ENCODE assay signal across 8 cellular contexts in the genomic region with DNA sequence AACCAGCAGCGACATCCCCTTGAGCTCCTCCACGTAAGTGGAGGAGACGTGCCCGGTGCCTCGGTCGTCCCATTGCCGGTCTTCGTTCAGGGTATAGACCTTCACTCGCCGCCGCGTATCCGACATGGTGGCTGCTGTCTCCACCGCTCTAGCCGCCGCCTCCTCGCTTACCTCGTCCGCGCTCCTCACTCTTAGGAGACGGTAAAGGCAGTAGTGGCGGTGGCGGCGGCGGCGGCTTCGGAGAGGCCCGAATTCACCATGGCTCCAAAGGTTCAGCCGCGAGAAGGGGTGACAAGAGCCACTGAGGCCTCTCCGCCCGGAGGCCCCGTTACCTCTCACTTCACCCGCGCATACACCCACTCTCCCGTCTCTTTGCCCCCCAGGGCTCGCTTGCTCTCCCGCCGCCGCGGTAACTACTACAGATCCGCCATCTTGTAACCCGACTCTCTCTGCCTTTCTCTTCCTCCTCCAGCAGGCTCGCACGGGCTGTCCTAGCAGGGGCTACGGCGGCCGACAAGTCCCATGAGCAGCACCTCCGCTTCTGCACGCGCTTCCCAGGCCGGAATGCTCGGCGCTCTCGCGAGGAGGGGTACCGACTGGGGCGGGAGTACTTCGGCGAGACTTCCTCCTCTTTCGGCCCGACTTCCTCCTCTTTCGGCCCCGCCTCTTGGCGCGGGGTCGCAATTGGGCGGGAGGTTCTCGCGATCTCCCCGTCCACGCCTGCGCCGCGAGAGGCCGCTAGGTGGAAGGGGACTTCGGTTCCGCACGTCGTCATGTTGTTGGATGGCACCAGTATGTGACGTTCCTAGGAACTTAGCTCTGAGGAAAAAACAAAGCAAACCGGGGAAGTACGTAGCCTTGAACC.
DNase-seq lines count a peak whose midpoint lies in the region; ATAC-seq and TF ChIP-seq lines count a peak whose summit lies in the region.

TSS of gene PPP4R3B (minus strand) at position 463 of the 865 bp plus-strand sequence. CDS start at position 126, 337 bp downstream.

- peak; percentile 100 for DNase-seq in AG10803 (ENCODE audit: low read depth)
- peak; percentile 99 for DNase-seq in NCI-H345 (lab: John Stamatoyannopoulos, UW)
- DNase-seq in activated CD4-positive, CD25-positive, alpha-beta regulatory T cell (lab: John Stamatoyannopoulos, UW) = peak; percentile 93 to 98 (median 96)
- peak; percentile 99 for DNase-seq in cerebellar cortex (ENCODE audit: low spot score)
- DNase-seq in islet precursor cell = peak; percentile 100
- DNase-seq in stimulated activated CD4-positive, alpha-beta T cell treated with anti-CD3 and anti-CD28 coated beads, Interleukin-12 subunit alpha, Interleukin-12 subunit beta, amount 100 ng/mL, for 48 hours (ENCODE audit: low read depth in 2 of 3, low spot score in 1 of 3) = peak; percentile 93 to 98 (median 96)

- ATAC-seq in GM19023 (IDR thresholded peaks at IDR 0.05; ENCODE audit: unreplicated experiment) (peak; percentile 80), HG03280 (IDR thresholded peaks at IDR 0.05; ENCODE audit: unreplicated experiment) (peak; percentile 82)

- H3K4me3 ChIP-seq in AG10803 (ENCODE audit: low read length) = peak within 1 kb of the TSS; percentile 99

- TF ChIP-seq CTCF in AG10803 (conservative IDR thresholded peaks at IDR 0.05; ENCODE audit: low read length) = peak; percentile 38

Comparison
In these comparisons a context has a peak if more than half of its experiments do, and no peak if none do; other contexts are left out.
1. Peak in every context shown above with its lines: DNase-seq, ATAC-seq and H3K4me3 ChIP-seq.